15 cellular contexts compared by ENCODE assay signal in the genomic region with DNA sequence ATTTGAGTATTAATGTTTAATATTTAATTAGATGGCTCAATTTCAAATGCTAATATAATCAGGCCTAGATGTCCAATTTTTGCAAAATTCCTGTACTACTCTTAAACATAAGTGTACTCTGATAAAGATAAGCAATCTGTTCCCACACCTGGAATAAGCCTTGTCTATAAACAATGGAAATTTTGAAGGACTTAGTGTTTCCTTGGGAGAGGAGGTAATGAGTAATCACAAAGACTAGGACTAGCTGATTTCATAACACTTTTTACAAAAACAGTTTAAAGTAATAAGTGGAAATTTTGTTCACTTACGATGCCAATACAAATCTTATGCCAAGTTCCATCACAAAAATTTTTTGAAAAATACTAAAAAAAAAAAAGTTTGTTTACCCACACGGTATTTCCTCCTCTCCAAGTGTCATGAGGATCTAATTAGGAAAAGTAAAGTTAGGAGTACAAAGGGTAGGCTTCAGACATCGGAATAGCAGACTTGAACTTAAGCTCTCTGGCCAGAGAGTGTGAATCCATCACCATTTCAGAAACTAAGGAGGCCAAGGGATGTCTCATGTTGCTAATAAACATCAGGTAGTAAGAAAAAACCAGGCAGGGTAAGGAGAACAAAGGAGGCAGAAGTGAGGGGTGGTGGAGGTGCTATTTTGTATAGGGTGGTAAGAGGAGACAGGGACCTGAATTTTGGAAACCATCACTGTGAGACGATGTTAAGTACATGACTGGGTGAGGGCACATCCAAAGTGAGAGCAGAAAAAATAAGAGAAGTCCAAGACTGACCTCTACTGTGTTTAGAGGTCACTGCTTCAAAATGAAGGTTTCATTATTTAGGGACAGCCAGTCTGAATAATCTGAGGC.
DNase-seq lines count a peak whose midpoint lies in the region; ATAC-seq, FAIRE-seq and TF ChIP-seq lines count a peak whose summit lies in the region.
"Had no signal": no experiment of that assay in that cellular context is flagged by ENCODE, and none has a peak within 500 bp of the region (broad histone marks: within the 10 kb centered on the region; RNA-seq: fewer than 3 reads in every experiment).

No MANE protein-coding gene starts in this region.

- no peak overlapping the region for H2BK120ac ChIP-seq in H1 (replicated peaks; ENCODE audit: low read depth, low read length)

- H2AK5ac ChIP-seq in H1 (ENCODE audit: low read depth, low read length) = no peak overlapping the region

- H3K27me3 ChIP-seq in A673 (replicated peaks; ENCODE audit: insufficient read depth, low read depth, low read length, poor library complexity) = no peaks in the 10 kb centered on the region
- H3K27me3 ChIP-seq in H1 (replicated peaks in 1 of 4; ENCODE audit: control insufficient read depth in 3 of 4, extremely low read depth in 1 of 4, insufficient read depth in 3 of 4, low read length in 3 of 4) = no peaks in the 10 kb centered on the region
- no peaks in the 10 kb centered on the region for H3K27me3 ChIP-seq in ascending aorta

- H4K5ac ChIP-seq in H1 (ENCODE audit: insufficient read length, low read depth, low read length) = no peak overlapping the region

- no peaks in the 10 kb centered on the region for H3K23me2 ChIP-seq in H1 (ENCODE audit: low read depth, low read length)

- peak overlapping the region; percentile 1; the same call in 1 of the 2 replicates for H3K27ac Mint-ChIP-seq in HFFc6
- H3K27ac Mint-ChIP-seq: B cell, memory B cell had no signal

- no peaks in the 10 kb centered on the region for H3K79me2 ChIP-seq in H1 (ENCODE audit: control insufficient read depth in 1 of 2, insufficient read depth in 2 of 2, low read length in 2 of 2)

- H2BK12ac ChIP-seq in H1 (ENCODE audit: low read depth, low read length) = no peak overlapping the region

- no peak for TF ChIP-seq EP300 in H1 (IDR thresholded peaks at IDR 0.05; ENCODE audit: borderline replicate concordance in 1 of 2, low read depth in 2 of 2, low read length in 2 of 2)

- TF ChIP-seq RAD21 in H1 (IDR thresholded peaks at IDR 0.05 in 1 of 2, conservative IDR thresholded peaks at IDR 0.05 in 1 of 2; ENCODE audit: low read depth in 2 of 2, low read length in 2 of 2) = peak; percentile 37 to 53; a peak in 3 of 4 replicates

- H3K9me3 Mint-ChIP-seq in HFFc6 = no peaks in the 10 kb centered on the region
- H3K9me3 Mint-ChIP-seq: memory B cell had no signal

- H3K27ac ChIP-seq in A673 (ENCODE audit: low read depth, low read length, poor library complexity, severe bottlenecking) (no peak overlapping the region), H1 (ENCODE audit: low read depth, low read length) (no peak overlapping the region), ascending aorta (no peak overlapping the region)

- H3K9me3 ChIP-seq in A673 (ENCODE audit: low read depth, low read length, poor library complexity, severe bottlenecking) = no peaks in the 10 kb centered on the region
- no peaks in the 10 kb centered on the region for H3K9me3 ChIP-seq in H1 (ENCODE audit: insufficient read depth in 2 of 2, low read depth in 1 of 2, low read length in 1 of 2)
- no peaks in the 10 kb centered on the region for H3K9me3 ChIP-seq in ascending aorta

- no peak overlapping the region for H2AFZ ChIP-seq in H1 (ENCODE audit: low read length)

- H4K91ac ChIP-seq in H1 (replicated peaks; ENCODE audit: insufficient read length, low read length) = no peak overlapping the region

- BruUV-seq in A673 (replicated peaks; lab: Mats Ljungman, UMichigan) = no TSS peak

- no peak overlapping the region for H4K8ac ChIP-seq in H1 (ENCODE audit: extremely low read depth, insufficient read depth, low read length)

- no peak overlapping the region for H2BK5ac ChIP-seq in H1 (ENCODE audit: low read depth, low read length)

- no peak for FAIRE-seq in H1 (lab: Jason Lieb, UNC)
- FAIRE-seq: small intestine had no signal

- no peak overlapping the region for H3K14ac ChIP-seq in H1 (ENCODE audit: insufficient read length)

- H3K23ac ChIP-seq in H1 (ENCODE audit: insufficient read length) = no peak overlapping the region

- no peaks in the 10 kb centered on the region for H3K79me1 ChIP-seq in H1 (ENCODE audit: low read depth, low read length)

- H3K18ac ChIP-seq in H1 (ENCODE audit: extremely low read depth, low read length) = no peak overlapping the region

- H2BK15ac ChIP-seq in H1 (ENCODE audit: low read length) = no peak overlapping the region

- ATAC-seq in GM21360 (IDR thresholded peaks at IDR 0.05; ENCODE audit: unreplicated experiment) = no peak

- WGBS in H1 (ENCODE audit: extremely low coverage in 1 of 2, insufficient coverage in 1 of 2, insufficient read length in 1 of 2, insufficient replicate concordance in 2 of 2, low coverage in 1 of 2, low lambda C conversion rate in 2 of 2, missing lambda C conversion rate in 1 of 2), 2 experiments = 93% methylated on average over 4 of the region's 4 CpGs; no CpG with 5 or more reads in 1 of the 2 experiments

- POLR2A ChIA-PET in A673 (lab: Charles Lee; ENCODE audit: low non-redundant PET) (no interaction called here), H1 (lab: Charles Lee; ENCODE audit: partially characterized antibody) (interaction anchor here (1.0 to 1.1 kb wide), 2 partner anchors 16 to 147 kb away, joined by 3 read pairs; no protein-coding TSS in a partner anchor)

- CTCF ChIA-PET in A673 (lab: Charles Lee) (interaction anchor here (1.4 kb wide), 1 partner anchor 185 kb away, joined by 11 read pairs; no protein-coding TSS in a partner anchor), H1 (lab: Charles Lee; ENCODE audit: partially characterized antibody) (interaction anchor here (0.7 to 3.2 kb wide), 15 partner anchors 9 to 981 kb away, joined by 3 to 23 read pairs (median 4); no protein-coding TSS in a partner anchor)

- H3K4me1 Mint-ChIP-seq in HFFc6 (ENCODE audit: low read depth) = peaks cover 9% of the 10 kb centered on the region
- H3K4me1 Mint-ChIP-seq: B cell, memory B cell had no signal

- intact Hi-C loops in A673 (cut with micrococcal nuclease; ENCODE audit: unreplicated experiment) = loop anchor here (5.0 kb wide), 1 partner anchor 183 kb away; no protein-coding TSS in a partner anchor
- intact Hi-C loops in ascending aorta (cut with DNase I) = no loop called here

- no peak overlapping the region for H3K4me3 Mint-ChIP-seq in HFFc6
- H3K4me3 Mint-ChIP-seq: B cell, memory B cell had no signal

- H3K4me1 ChIP-seq in A673 (ENCODE audit: insufficient read depth, low read length, poor library complexity, severe bottlenecking) (peaks cover 5% of the 10 kb centered on the region), H1 (replicated peaks in 1 of 4; ENCODE audit: control insufficient read depth in 3 of 4, insufficient read depth in 4 of 4, low read length in 3 of 4) (no peaks in the 10 kb centered on the region), ascending aorta (no peaks in the 10 kb centered on the region)

- no peak overlapping the region for H2BK20ac ChIP-seq in H1 (ENCODE audit: low read length)

- no peaks in the 10 kb centered on the region for H4K20me1 ChIP-seq in H1 (replicated peaks in 1 of 2; ENCODE audit: control insufficient read depth in 1 of 2, insufficient read depth in 2 of 2, low read length in 2 of 2)

- TF ChIP-seq CTCF in A673 (conservative IDR thresholded peaks at IDR 0.05; ENCODE audit: low read depth, low read length) (no peak), HFFc6 (IDR thresholded peaks at IDR 0.05) (peak; percentile 39), H1 (IDR thresholded peaks at IDR 0.05; ENCODE audit: control extremely low read depth in 1 of 3, insufficient read depth in 1 of 3, low read depth in 1 of 3, low read length in 3 of 3) (no peak; a peak in 1 of 4 replicates), ascending aorta (IDR thresholded peaks at IDR 0.05) (peak in 1 of 3 experiments; percentile 13)

- H3K4me2 ChIP-seq in H1 (ENCODE audit: insufficient read depth in 1 of 2, low read depth in 2 of 2, low read length in 2 of 2) = no peak overlapping the region

- H3K27me3 Mint-ChIP-seq in HFFc6 (ENCODE audit: insufficient read depth) = peaks cover 3% of the 10 kb centered on the region
- H3K27me3 Mint-ChIP-seq: B cell had no signal

- no peak for TF ChIP-seq POLR2A in H1 (IDR thresholded peaks at IDR 0.05; ENCODE audit: control extremely low read depth in 1 of 2, low read depth in 2 of 2, low read length in 2 of 2)

- H3K4ac ChIP-seq in H1 (replicated peaks; ENCODE audit: insufficient read length, low read depth, low read length) = no peak overlapping the region

- H3K36me3 Mint-ChIP-seq in HFFc6 (ENCODE audit: low read depth) = no peaks in the 10 kb centered on the region
- H3K36me3 Mint-ChIP-seq: memory B cell had no signal

- H3K4me3 ChIP-seq in A673 (ENCODE audit: low read depth, low read length, poor library complexity, severe bottlenecking) (no peak overlapping the region), H1 (ENCODE audit: extremely low read depth in 1 of 4, insufficient read depth in 2 of 4, low read depth in 3 of 4, low read length in 4 of 4) (no peak overlapping the region), ascending aorta (no peak overlapping the region)

- H3K36me3 ChIP-seq in A673 (ENCODE audit: insufficient read depth, low read length, poor library complexity, severe bottlenecking) = no peaks in the 10 kb centered on the region
- peaks cover 0 to 9% (median 5%) of the 10 kb centered on the region in 4 experiments; a peak in 5 of 8 replicates for H3K36me3 ChIP-seq in H1 (ENCODE audit: control insufficient read depth in 2 of 4, insufficient read depth in 4 of 4, low read length in 3 of 4)
- H3K36me3 ChIP-seq in ascending aorta = no peaks in the 10 kb centered on the region

- no peak overlapping the region; a peak in 1 of 7 replicates for H3K9ac ChIP-seq in H1 (replicated peaks in 1 of 4; ENCODE audit: extremely low read depth in 1 of 4, low read depth in 3 of 4, low read length in 3 of 4)

- no peak overlapping the region for H3K56ac ChIP-seq in H1 (replicated peaks; ENCODE audit: insufficient read length, low read depth, low read length)

- DNase-seq in A673 (ENCODE audit: low spot score) = peak; percentile 18
- DNase-seq in HFFc6 = no peak
- no peak for DNase-seq in H1 (ENCODE audit: low read depth in 1 of 2, low spot score in 2 of 2)
- DNase-seq in midbrain (lab: John Stamatoyannopoulos, UW) = peak; percentile 52
- DNase-seq in ascending aorta (ENCODE audit: low spot score in 2 of 2) = no peak
- no peak for DNase-seq in NCI-H82 treated with DMSO at 0.1 percent for 48 hours (lab: John Stamatoyannopoulos, UW; ENCODE audit: unreplicated experiment)
- DNase-seq in NCI-H187 treated with DMSO at 0.1 percent for 48 hours (lab: John Stamatoyannopoulos, UW) = no peak
- DNase-seq: activated CD8-positive, alpha-beta memory T cell treated with anti-CD3 and anti-CD28 coated beads for 24 hours; amniotic stem cell; MM.1S; NCI-H748 treated with DMSO at 0.1 percent for 48 hours; small intestine had no signal

TF ChIP-seq in H1, 55 proteins besides CTCF, POLR2A, EP300 and RAD21 (continues in another document):
- no peak for TF ChIP-seq RBBP5 (IDR thresholded peaks at IDR 0.05; ENCODE audit: borderline replicate concordance, low read depth, low read length)
- TF ChIP-seq JUND (IDR thresholded peaks at IDR 0.05; ENCODE audit: low read length) = no peak
- no peak for TF ChIP-seq RFX5 (IDR thresholded peaks at IDR 0.05; ENCODE audit: borderline replicate concordance, low read depth, low read length)
- no peak for TF ChIP-seq YY1 (IDR thresholded peaks at IDR 0.05; ENCODE audit: low read depth, low read length)
- TF ChIP-seq RNF2 (IDR thresholded peaks at IDR 0.05; ENCODE audit: borderline replicate concordance, low read depth, low read length, missing control alignments, poor library complexity, severe bottlenecking) = no peak

Comparison
In these comparisons a context has a peak if more than half of its experiments do, and no peak if none do; other contexts are left out.
1. DNase-seq: peak in A673 (single experiment) and midbrain (single experiment); none in HFFc6 (single experiment), H1 (0 of 2), ascending aorta (0 of 2), NCI-H82 treated with DMSO at 0.1 percent for 48 hours (single experiment) and NCI-H187 treated with DMSO at 0.1 percent for 48 hours (single experiment).